In the genomic region with DNA sequence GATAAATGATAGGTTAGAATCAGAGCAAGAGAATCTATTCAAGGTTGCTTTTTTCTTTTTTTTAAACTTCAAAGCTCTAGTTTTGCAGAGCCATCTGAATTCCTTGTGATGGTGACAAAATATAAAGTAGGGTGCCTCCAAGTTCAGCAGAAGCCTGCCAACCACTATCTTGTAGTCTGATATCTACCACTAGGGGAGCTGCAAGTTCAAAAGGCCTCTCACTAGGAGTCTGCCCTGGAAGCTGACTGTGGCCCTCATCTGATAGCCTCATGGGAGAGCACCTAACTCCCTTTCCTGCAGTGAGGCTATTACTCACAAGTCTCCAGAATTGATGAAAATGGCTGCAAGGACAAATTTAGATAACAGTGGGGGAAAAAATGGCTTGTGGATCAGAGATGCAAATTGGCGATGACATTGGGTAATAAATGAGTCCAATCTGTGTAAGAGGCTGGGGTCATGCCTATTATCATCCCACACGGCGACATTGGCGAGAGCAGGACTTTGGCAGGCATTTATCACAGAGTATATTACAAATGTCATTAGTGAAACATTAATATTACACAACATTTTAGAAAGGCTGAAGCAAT, we compare ENCODE assay signal across 8 cellular contexts. TPM values are rescaled to one million over a fixed set of nuclear protein-coding genes. Genes with fewer than 3 reads are reported as not detected.
A peak's percentile ranks its signal among the peaks of the same experiment; 100 is the strongest.
DNase-seq lines count a peak whose midpoint lies in the region; ATAC-seq, FAIRE-seq and TF ChIP-seq lines count a peak whose summit lies in the region.

No MANE protein-coding gene starts in this region.

- H3K36me3 ChIP-seq in Karpas-422 (ENCODE audit: insufficient read depth, low read length) (no peaks in the 10 kb centered on the region), GM12878 (ENCODE audit: control insufficient read depth in 2 of 2, insufficient read depth in 2 of 2, low read length in 1 of 2) (no peaks in the 10 kb centered on the region)

- H3K4me1 Mint-ChIP-seq in nephron progenitor cell (no peaks in the 10 kb centered on the region), T-helper 17 cell (no peaks in the 10 kb centered on the region)

- H3K4me3 ChIP-seq in Karpas-422 (ENCODE audit: low read length): no peak overlapping the region
- no peak overlapping the region for H3K4me3 ChIP-seq in GM12878

- H3K9me3 Mint-ChIP-seq in nephron progenitor cell: no peaks in the 10 kb centered on the region

- POLR2A ChIA-PET in GM12878 (lab: Charles Lee): no interaction called here

- no peaks in the 10 kb centered on the region for H3K27me3 ChIP-seq in Karpas-422 (ENCODE audit: low read length)
- no peaks in the 10 kb centered on the region for H3K27me3 ChIP-seq in GM12878 (replicated peaks in 1 of 2; ENCODE audit: control insufficient read depth in 2 of 2, insufficient read depth in 2 of 2, low read length in 1 of 2)

- no peak overlapping the region for H3K27ac Mint-ChIP-seq in nephron progenitor cell
- H3K27ac Mint-ChIP-seq in T-helper 17 cell: no peak overlapping the region

- DNase-seq in NCI-H146 (lab: John Stamatoyannopoulos, UW) (peak; percentile 2), NCI-H146 treated with DMSO at 0.1 percent for 48 hours (lab: John Stamatoyannopoulos, UW; ENCODE audit: unreplicated experiment) (no peak), Karpas-422 (peak; percentile 52), GM12878 (ENCODE audit: low read depth, low spot score) (no peak), nephron progenitor cell (no peak), T-helper 17 cell (no peak), activated T-cell treated with anti-CD3 and anti-CD28 coated beads for 4 hours (no peak), NCI-H446 treated with DMSO at 0.1 percent for 48 hours (lab: John Stamatoyannopoulos, UW) (no peak)

- SMC1A ChIA-PET in GM12878 (lab: Charles Lee; ENCODE audit: uncharacterized antibody, unreplicated experiment): interaction anchor here (1.2 kb wide), 1 partner anchor 289 kb away, joined by 3 read pairs; no protein-coding TSS in a partner anchor

- H3K4me1 ChIP-seq in Karpas-422 (ENCODE audit: low read length): no peaks in the 10 kb centered on the region
- H3K4me1 ChIP-seq in GM12878 (ENCODE audit: control insufficient read depth, insufficient read depth, low read length): no peaks in the 10 kb centered on the region

- H3K79me2 ChIP-seq in Karpas-422 (ENCODE audit: low read length): no peaks in the 10 kb centered on the region
- no peaks in the 10 kb centered on the region for H3K79me2 ChIP-seq in GM12878 (ENCODE audit: control insufficient read depth, insufficient read depth, low read length)

- CTCF ChIA-PET in GM12878 (lab: Yijun Ruan, JAX): interaction anchor here (0.5 to 1.8 kb wide), 7 partner anchors 13 to 358 kb away, joined by 3 to 7 read pairs (median 3); no protein-coding TSS in a partner anchor

- WGBS in GM12878 (ENCODE audit: insufficient coverage, insufficient replicate concordance, low lambda C conversion rate, missing lambda C conversion rate): 47% methylated on average over 4 of the region's 4 CpGs

- H3K9me3 ChIP-seq in Karpas-422 (ENCODE audit: low read length) (peaks cover 6% of the 10 kb centered on the region), GM12878 (replicated peaks; ENCODE audit: control insufficient read depth, insufficient read depth, low read length) (no peaks in the 10 kb centered on the region), T-helper 17 cell (ENCODE audit: control insufficient read depth, low read length, poor library complexity, severe bottlenecking) (no peaks in the 10 kb centered on the region)

- no peaks in the 10 kb centered on the region for H3K9me2 ChIP-seq in Karpas-422 (replicated peaks; ENCODE audit: insufficient read depth, low read length)

- H3K36me3 Mint-ChIP-seq in nephron progenitor cell (ENCODE audit: low read depth) (no peaks in the 10 kb centered on the region), T-helper 17 cell (ENCODE audit: low read depth) (no peaks in the 10 kb centered on the region)

- RAD21 ChIA-PET in GM12878 (lab: Charles Lee; ENCODE audit: unreplicated experiment): interaction anchor here (1.0 kb wide), 1 partner anchor 38 kb away, joined by 3 read pairs; no protein-coding TSS in a partner anchor

- no peak for FAIRE-seq in GM12878 (lab: Jason Lieb, UNC)

- H3K4me2 ChIP-seq in Karpas-422 (ENCODE audit: low read depth, low read length, poor library complexity, severe bottlenecking): no peak overlapping the region
- H3K4me2 ChIP-seq in GM12878 (ENCODE audit: control insufficient read depth, insufficient read depth): no peak overlapping the region

- H3K27ac ChIP-seq in Karpas-422 (ENCODE audit: low read length): no peak overlapping the region
- H3K27ac ChIP-seq in GM12878 (ENCODE audit: control insufficient read depth, insufficient read depth): no peak overlapping the region

- TF ChIP-seq CTCF in GM12878 (IDR thresholded peaks at IDR 0.05 in 2 of 3, conservative IDR thresholded peaks at IDR 0.05 in 1 of 3; ENCODE audit: control insufficient read depth in 2 of 3, extremely low read depth in 1 of 3, insufficient read depth in 1 of 3, low read depth in 3 of 3, low read length in 3 of 3) (peak; percentile 30 to 54 (median 43); a peak in 4 of 6 replicates), nephron progenitor cell (IDR thresholded peaks at IDR 0.05) (peak; percentile 59)

- H2AFZ ChIP-seq in Karpas-422 (ENCODE audit: low read length): no peak overlapping the region
- H2AFZ ChIP-seq in GM12878 (ENCODE audit: control insufficient read depth, low read depth, low read length): no peak overlapping the region

- no peak for TF ChIP-seq RAD21 in GM12878 (IDR thresholded peaks at IDR 0.05; ENCODE audit: insufficient read depth, low read depth, low read length)

- H3K4me3 Mint-ChIP-seq in nephron progenitor cell (no peak overlapping the region), T-helper 17 cell (no peak overlapping the region)

- in situ Hi-C loops in GM12878 (cut with MboI): no loop called here

- TF ChIP-seq POLR2A in GM12878 (IDR thresholded peaks at IDR 0.05; ENCODE audit: low read depth, low read length): no peak

- intact Hi-C loops in GM12878 (cut with micrococcal nuclease; ENCODE audit: unreplicated experiment): no loop called here

- no peak for TF ChIP-seq EP300 in GM12878 (IDR thresholded peaks at IDR 0.05; ENCODE audit: borderline replicate concordance in 1 of 2, control insufficient read depth in 1 of 2, low read depth in 2 of 2, low read length in 2 of 2)

- no TSS peak for BruUV-seq in GM12878 (replicated peaks; lab: Mats Ljungman, UMichigan)

- no peak overlapping the region for H3K9ac ChIP-seq in Karpas-422 (ENCODE audit: low read length)
- no peak overlapping the region for H3K9ac ChIP-seq in GM12878 (ENCODE audit: control insufficient read depth, insufficient read depth, low read length)

- H3K27me3 Mint-ChIP-seq in nephron progenitor cell (ENCODE audit: low read depth, poor library complexity) (no peaks in the 10 kb centered on the region), T-helper 17 cell (no peaks in the 10 kb centered on the region)

- peak; percentile 98 for ATAC-seq in GM12878
- ATAC-seq in T-helper 17 cell: no peak

- H4K20me1 ChIP-seq in Karpas-422 (ENCODE audit: insufficient read depth, low read depth, low read length) (no peaks in the 10 kb centered on the region), GM12878 (ENCODE audit: control insufficient read depth, insufficient read depth) (no peaks in the 10 kb centered on the region)

TF ChIP-seq in GM12878, 131 proteins besides CTCF, POLR2A, EP300 and RAD21:
- TF ChIP-seq HDAC6 (IDR thresholded peaks at IDR 0.05; ENCODE audit: unreplicated experiment) (no peak), SMC3 (IDR thresholded peaks at IDR 0.05; ENCODE audit: borderline replicate concordance, low read length) (peak; percentile 10; the same call in 1 of the 2 replicates)

RNA-seq across cellular contexts. Expression of a gene that starts 10.7 kb away (rescaled TPM):
- not detected in 2 replicates for total RNA-seq in Karpas-422 (2014; rRNA removed; shearing (Covaris generic); ENCODE audit: low replicate concordance)
- not detected in 2 replicates for total RNA-seq in GM12878 (2013; cell fraction: nucleolus; rRNA removed)
- total RNA-seq in GM12878 (2014; rRNA removed) (not detected in 2 replicates), GM12878 (2014; rRNA removed; fragmentation: Illumina TruSeq; extraction: Trizol) (not detected in 2 replicates), GM12878 (2021) (not detected in 2 replicates), T-helper 17 cell (not detected)
- polyA plus RNA-seq in GM12878 (2011; ENCODE audit: low read depth): not detected
- polyA plus RNA-seq in GM12878 (2011; rRNA removed) (0.10 and 0.23 TPM in 2 replicates), GM12878 (2014; fragmentation: Illumina TruSeq; extraction: Trizol) (not detected in 2 replicates), GM12878 (2014; fragmentation: Nextera tagmentation; extraction: Ambion mirVana) (not detected), GM12878 (2014; rRNA removed) (not detected in 2 replicates), GM12878 (2016; fragmentation: Nextera tagmentation; extraction: Ambion mirVana) (not detected)
- polyA plus RNA-seq in GM12878 (2011; cell fraction: cytosol; rRNA removed): 0.12 and 0.15 TPM in 2 replicates
- 0.16 and 0.33 TPM in 2 replicates for polyA plus RNA-seq in GM12878 (2011; cell fraction: nucleus; rRNA removed)
- polyA plus RNA-seq in GM12878 (2012): not detected in 2 replicates
- polyA minus RNA-seq in GM12878 (2011; rRNA and poly(A)+ RNA removed): 0.36 TPM in 1 of 2 replicates, not detected in the other
- polyA minus RNA-seq in GM12878 (2011; cell fraction: cytosol; rRNA and poly(A)+ RNA removed): not detected in 2 replicates
- 0.29 TPM in 1 of 2 replicates, not detected in the other for polyA minus RNA-seq in GM12878 (2011; cell fraction: nucleus; rRNA and poly(A)+ RNA removed)

Comparison
In these comparisons a context has a peak if more than half of its experiments do, and no peak if none do; other contexts are left out.
1. DNase-seq: peak in NCI-H146 (single experiment) and Karpas-422 (single experiment); none in NCI-H146 treated with DMSO at 0.1 percent for 48 hours (single experiment), GM12878 (single experiment), nephron progenitor cell (single experiment), T-helper 17 cell (0 of 3), activated T-cell treated with anti-CD3 and anti-CD28 coated beads for 4 hours (single experiment) and NCI-H446 treated with DMSO at 0.1 percent for 48 hours (single experiment).